In genomic region chr17:81927653-81928496, GRCh38 we compare ENCODE assay signal across 8 cellular contexts. TPM values are rescaled to one million over a fixed set of nuclear protein-coding genes. Genes with fewer than 3 reads are reported as not detected.
DNase-seq lines count a peak whose midpoint lies in the region; ATAC-seq and TF ChIP-seq lines count a peak whose summit lies in the region.

Gene MAFG, minus strand, starts transcription at chr17:81927735. Its CDS starts 4,550 bp downstream, at chr17:81923185.

- TF ChIP-seq CTCF in GM06990 (IDR thresholded peaks at IDR 0.05; ENCODE audit: insufficient read depth, low read length, poor library complexity, severe bottlenecking), result peak; percentile 33
- TF ChIP-seq CTCF in osteocyte (IDR thresholded peaks at IDR 0.05), result peak; percentile 57
- TF ChIP-seq CTCF in thoracic aorta (IDR thresholded peaks at IDR 0.05), result peak; percentile 25

- H3K9me3 Mint-ChIP-seq in activated naive CD4-positive, alpha-beta T cell treated with anti-CD3 and anti-CD28 coated beads, Interleukin-2, amount 50 U/mL, for 24 hours, result no peaks in the 10 kb centered on the region
- no peaks in the 10 kb centered on the region for H3K9me3 Mint-ChIP-seq in osteocyte (ENCODE audit: unreplicated experiment)

- H3K27ac Mint-ChIP-seq in activated naive CD4-positive, alpha-beta T cell treated with anti-CD3 and anti-CD28 coated beads, Interleukin-2, amount 50 U/mL, for 24 hours, result peak within 1 kb of the TSS; percentile 87
- H3K27ac Mint-ChIP-seq in osteocyte (ENCODE audit: unreplicated experiment), result peak within 1 kb of the TSS; percentile 95

- DNase-seq in GM06990 (ENCODE audit: extremely low read depth, insufficient read length) (peak; percentile 96), NCI-H1092 treated with DMSO at 0.1 percent for 48 hours (lab: John Stamatoyannopoulos, UW) (peak; percentile 95), glomerular visceral epithelial cell (ENCODE audit: extremely low spot score) (peak; percentile 97), osteocyte (ENCODE audit: extremely low spot score, unreplicated experiment) (peak; percentile 99), thoracic aorta (ENCODE audit: low spot score) (peak; percentile 80)

- peak; percentile 51 for ATAC-seq in HG02571 (IDR thresholded peaks at IDR 0.05; ENCODE audit: unreplicated experiment)
- ATAC-seq in SK-N-SH treated with all-trans-retinoic acid at 6 μM for 48 hours, result peak; percentile 77
- ATAC-seq in thoracic aorta (ENCODE audit: insufficient number of reproducible peaks, low FRiP score, low read depth), result peak; percentile 78

- peak within 1 kb of the TSS; percentile 91 for H3K4me3 Mint-ChIP-seq in activated naive CD4-positive, alpha-beta T cell treated with anti-CD3 and anti-CD28 coated beads, Interleukin-2, amount 50 U/mL, for 24 hours
- H3K4me3 Mint-ChIP-seq in osteocyte (ENCODE audit: unreplicated experiment), result peak within 1 kb of the TSS; percentile 88

- H3K27ac ChIP-seq in thoracic aorta, result peak within 1 kb of the TSS; percentile 81 to 82

- H3K36me3 Mint-ChIP-seq in activated naive CD4-positive, alpha-beta T cell treated with anti-CD3 and anti-CD28 coated beads, Interleukin-2, amount 50 U/mL, for 24 hours, result no peaks in the 10 kb centered on the region
- H3K36me3 Mint-ChIP-seq in osteocyte (ENCODE audit: unreplicated experiment), result no peaks in the 10 kb centered on the region

- H3K27me3 ChIP-seq in GM06990 (replicated peaks; ENCODE audit: control insufficient read depth, insufficient read depth, low read length), result no peaks in the 10 kb centered on the region
- no peaks in the 10 kb centered on the region for H3K27me3 ChIP-seq in thoracic aorta (replicated peaks; ENCODE audit: insufficient read depth)

- H3K4me3 ChIP-seq in GM06990 (replicated peaks; ENCODE audit: low read depth, low read length) (peak within 1 kb of the TSS; percentile 69), thoracic aorta (peak within 1 kb of the TSS; percentile 82)

- H3K27me3 Mint-ChIP-seq in activated naive CD4-positive, alpha-beta T cell treated with anti-CD3 and anti-CD28 coated beads, Interleukin-2, amount 50 U/mL, for 24 hours, result peaks cover 3% of the 10 kb centered on the region
- H3K27me3 Mint-ChIP-seq in osteocyte (ENCODE audit: unreplicated experiment), result no peaks in the 10 kb centered on the region

- H3K4me1 Mint-ChIP-seq in activated naive CD4-positive, alpha-beta T cell treated with anti-CD3 and anti-CD28 coated beads, Interleukin-2, amount 50 U/mL, for 24 hours, result peaks cover 19% of the 10 kb centered on the region
- peaks cover 49% of the 10 kb centered on the region for H3K4me1 Mint-ChIP-seq in osteocyte (ENCODE audit: unreplicated experiment)

- no peaks in the 10 kb centered on the region for H3K9me3 ChIP-seq in thoracic aorta

- H3K36me3 ChIP-seq in GM06990 (ENCODE audit: control insufficient read depth, insufficient read depth, low read length) (no peaks in the 10 kb centered on the region), thoracic aorta (no peaks in the 10 kb centered on the region)

- peaks cover 29 to 43% of the 10 kb centered on the region in 2 donors for H3K4me1 ChIP-seq in thoracic aorta (ENCODE audit: control insufficient read depth in 1 of 2, low read depth in 2 of 2)

TF ChIP-seq in SK-N-SH treated with all-trans-retinoic acid at 6 μM for 48 hours, 23 proteins besides CTCF, POLR2A, EP300 and RAD21 (continues in another document):
- TF ChIP-seq CREB5 (CRISPR knock-in tag; IDR thresholded peaks at IDR 0.05; ENCODE audit: low read depth), result no peak
- TF ChIP-seq RARB (CRISPR knock-in tag; IDR thresholded peaks at IDR 0.05), result no peak
- TF ChIP-seq TCF4 (CRISPR knock-in tag; IDR thresholded peaks at IDR 0.05; ENCODE audit: borderline replicate concordance), result no peak
- TF ChIP-seq PATZ1 (CRISPR knock-in tag; IDR thresholded peaks at IDR 0.05; ENCODE audit: borderline replicate concordance), result no peak
- no peak for TF ChIP-seq ISL1 (CRISPR knock-in tag; IDR thresholded peaks at IDR 0.05)
- TF ChIP-seq ZC3H10 (CRISPR knock-in tag; IDR thresholded peaks at IDR 0.05), result no peak
- peak; percentile 69; the same call in 1 of the 2 replicates for TF ChIP-seq ZFP3 (CRISPR knock-in tag; IDR thresholded peaks at IDR 0.05)
- TF ChIP-seq GLIS3 (CRISPR knock-in tag; IDR thresholded peaks at IDR 0.05), result no peak
- no peak for TF ChIP-seq ZFP30 (CRISPR knock-in tag; IDR thresholded peaks at IDR 0.05)
- no peak for TF ChIP-seq ZNF70 (CRISPR knock-in tag; IDR thresholded peaks at IDR 0.05)
- TF ChIP-seq SNAI2 (CRISPR knock-in tag; IDR thresholded peaks at IDR 0.05), result no peak
- TF ChIP-seq ESRRG (CRISPR knock-in tag; IDR thresholded peaks at IDR 0.05), result no peak
- no peak for TF ChIP-seq PPARA (CRISPR knock-in tag; IDR thresholded peaks at IDR 0.05; ENCODE audit: borderline replicate concordance)
- TF ChIP-seq ZNF8 (CRISPR knock-in tag; IDR thresholded peaks at IDR 0.05), result no peak
- peak; percentile 72; the same call in 1 of the 2 replicates for TF ChIP-seq TSHZ2 (CRISPR knock-in tag; IDR thresholded peaks at IDR 0.05)
- no peak for TF ChIP-seq POU6F1 (CRISPR knock-in tag; IDR thresholded peaks at IDR 0.05; ENCODE audit: borderline replicate concordance, low read depth)
- TF ChIP-seq BACH2 (CRISPR knock-in tag; IDR thresholded peaks at IDR 0.05; ENCODE audit: borderline replicate concordance), result no peak

RNA-seq across cellular contexts. Expression of gene MAFG, which starts in this region (rescaled TPM):
- 34.7 and 35.6 TPM in 2 replicates for total RNA-seq in osteocyte
- 10 to 100 TPM; 29.8 to 32.1 TPM for total RNA-seq in thoracic aorta

Comparison
In these comparisons a context has a peak if more than half of its experiments do, and no peak if none do; other contexts are left out.
1. Peak in every context shown above with its lines: DNase-seq, ATAC-seq, H3K4me3 ChIP-seq and H3K27ac ChIP-seq.